25 cellular contexts compared by ENCODE assay signal in the genomic region with DNA sequence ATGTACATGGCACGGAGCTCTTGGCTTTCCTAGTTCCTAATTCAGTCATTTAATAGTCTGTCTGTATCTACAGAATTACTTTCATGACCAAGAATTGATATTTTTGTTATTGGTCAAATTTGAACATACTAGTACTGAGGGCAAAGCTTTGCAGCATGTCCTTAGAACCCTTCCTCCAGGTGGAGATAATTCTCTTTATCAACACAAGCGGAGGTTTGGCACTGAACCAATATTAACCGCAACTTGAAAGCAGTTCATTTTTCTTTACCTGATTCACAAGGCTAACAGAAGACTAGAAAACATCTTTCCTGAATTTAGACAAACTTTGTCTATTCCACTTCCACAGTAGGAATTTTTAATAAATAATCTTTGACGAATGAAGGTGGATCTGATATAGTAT.
"Had no signal": no experiment of that assay in that cellular context is flagged by ENCODE, and none has a peak within 500 bp of the region (broad histone marks: within the 10 kb centered on the region; RNA-seq: fewer than 3 reads in every experiment).

No MANE protein-coding gene starts in this region.

- H3K27ac ChIP-seq: gastrocnemius medialis, heart left ventricle, hepatocyte, parathyroid adenoma, right lobe of liver, suprapubic skin, transverse colon, upper lobe of right lung had no signal

- H3K27me3 Mint-ChIP-seq: effector memory CD8-positive, alpha-beta T cell; naive B cell; natural killer cell treated with Interleukin-12 subunit alpha and Interleukin-12 subunit beta and Interleukin-15 and Interleukin-18, amount 100 ng/mL, for 72 hours; progenitor cell of endocrine pancreas; stimulated activated naive CD8-positive, alpha-beta T cell treated with anti-CD3 and anti-CD28 coated beads, Interleukin-15, amount 100 ng/mL, for 72 hours had no signal

- H3K36me3 ChIP-seq: gastrocnemius medialis, heart left ventricle, right lobe of liver, suprapubic skin, transverse colon, upper lobe of right lung had no signal

- H3K79me2 ChIP-seq: hepatocyte, parathyroid adenoma had no signal

- H2AFZ ChIP-seq: hepatocyte, parathyroid adenoma had no signal

- H3K4me3 ChIP-seq: gastrocnemius medialis, heart left ventricle, hepatocyte, lung, mucosa of descending colon, right lobe of liver, suprapubic skin, transverse colon, upper lobe of right lung had no signal

- H3K4me1 ChIP-seq: gastrocnemius medialis, heart left ventricle, parathyroid adenoma, right lobe of liver, suprapubic skin, transverse colon, upper lobe of right lung had no signal

- DNase-seq: cortex of kidney; effector memory CD8-positive, alpha-beta T cell; foreskin fibroblast; gastrocnemius medialis; heart left ventricle; kidney; mesenchymal stem cell; mucosa of descending colon; naive B cell; right lobe of liver; small intestine; stimulated activated CD4-positive, alpha-beta T cell treated with anti-CD3 and anti-CD28 coated beads, Interleukin-15, amount 100 ng/mL, for 24 hours; stimulated activated CD4-positive, alpha-beta T cell treated with anti-CD3 and anti-CD28 coated beads, Interleukin-2, amount 100 ng/mL, for 48 hours; stimulated activated naive CD4-positive, alpha-beta T cell; stimulated activated naive CD8-positive, alpha-beta T cell treated with anti-CD3 and anti-CD28 coated beads, Interleukin-15, amount 100 ng/mL, for 72 hours; transverse colon; upper lobe of right lung had no signal

- H3K9ac ChIP-seq: parathyroid adenoma had no signal

- H3K4me1 Mint-ChIP-seq: naive B cell; neural crest cell; stimulated activated naive CD8-positive, alpha-beta T cell treated with anti-CD3 and anti-CD28 coated beads, Interleukin-15, amount 100 ng/mL, for 72 hours had no signal

- H3K4me2 ChIP-seq: hepatocyte had no signal

- H3K27ac Mint-ChIP-seq: effector memory CD8-positive, alpha-beta T cell; mesothelial cell of epicardium; naive B cell; natural killer cell treated with Interleukin-12 subunit alpha and Interleukin-12 subunit beta and Interleukin-15 and Interleukin-18, amount 100 ng/mL, for 72 hours; progenitor cell of endocrine pancreas; stimulated activated naive CD8-positive, alpha-beta T cell treated with anti-CD3 and anti-CD28 coated beads, Interleukin-15, amount 100 ng/mL, for 72 hours had no signal

- H3K9me3 ChIP-seq: right lobe of liver had no signal

- H3K4me3 Mint-ChIP-seq: effector memory CD8-positive, alpha-beta T cell; mesothelial cell of epicardium; naive B cell; natural killer cell treated with Interleukin-12 subunit alpha and Interleukin-12 subunit beta and Interleukin-15 and Interleukin-18, amount 100 ng/mL, for 72 hours; neural crest cell; stimulated activated naive CD8-positive, alpha-beta T cell treated with anti-CD3 and anti-CD28 coated beads, Interleukin-15, amount 100 ng/mL, for 72 hours had no signal

- H3K27me3 ChIP-seq: gastrocnemius medialis, heart left ventricle, hepatocyte, right lobe of liver, suprapubic skin, transverse colon, upper lobe of right lung had no signal

- H3K36me3 Mint-ChIP-seq: mesothelial cell of epicardium; naive B cell; natural killer cell treated with Interleukin-12 subunit alpha and Interleukin-12 subunit beta and Interleukin-15 and Interleukin-18, amount 100 ng/mL, for 72 hours had no signal
